ENCODE assay signal across 28 cellular contexts in the genomic region with DNA sequence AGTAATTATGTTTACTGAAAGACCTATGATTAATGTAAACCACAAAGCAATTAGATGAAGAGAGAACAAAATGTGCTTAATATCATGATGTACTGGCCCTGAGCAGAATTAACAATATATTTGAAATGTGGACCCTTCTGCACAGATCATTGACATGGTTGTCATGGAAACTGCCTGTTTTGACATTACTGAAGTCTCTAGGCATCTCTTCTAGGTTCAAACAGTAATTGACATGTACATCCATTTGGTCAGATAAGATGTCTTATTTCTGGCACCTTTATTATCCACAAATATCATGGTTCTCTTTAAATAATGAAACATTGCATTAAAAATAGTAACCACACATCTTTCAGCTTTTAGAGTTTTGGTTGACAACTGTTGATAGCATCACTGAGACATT.
"Had no signal": no experiment of that assay in that cellular context is flagged by ENCODE, and none has a peak within 500 bp of the region (broad histone marks: within the 10 kb centered on the region; RNA-seq: fewer than 3 reads in every experiment).

No MANE protein-coding gene starts in this region.

- H3K27me3 Mint-ChIP-seq: dendritic cell treated with granulocyte-macrophage colony-stimulating factor and Interleukin-4, amounts not matched to agents 40 ng/mL and 50 ng/mL, for 4 days; effector memory CD8-positive, alpha-beta T cell; naive B cell; naive thymus-derived CD8-positive, alpha-beta T cell had no signal

- FAIRE-seq: endometrium, islet of Langerhans, keratinocyte had no signal

- H3K9me3 ChIP-seq: esophagus squamous epithelium, gastrocnemius medialis, left lung, lower lobe of right lung, mucosa of descending colon had no signal

- H3K36me3 ChIP-seq: esophagus squamous epithelium, gastrocnemius medialis, heart right ventricle, left lung, lower lobe of right lung had no signal

- H3K4me3 ChIP-seq: esophagus squamous epithelium, gastrocnemius medialis, heart right ventricle, left lung, lower lobe of right lung, mucosa of descending colon had no signal

- H3K4me1 ChIP-seq: esophagus squamous epithelium, gastrocnemius medialis, heart right ventricle, left lung, lower lobe of right lung had no signal

- DNase-seq: cortex of kidney; effector CD8-positive, alpha-beta T cell; effector memory CD8-positive, alpha-beta T cell; endodermal cell; erythroblast; esophagus squamous epithelium; foreskin fibroblast; foreskin melanocyte; gastrocnemius medialis; glutamatergic neuron; head of caudate nucleus; heart right ventricle; hippocampal formation; left cardiac atrium; left lung; left ventricle myocardium superior; lower lobe of right lung; mesenchymal stem cell; mucosa of descending colon; naive B cell; naive thymus-derived CD8-positive, alpha-beta T cell had no signal

- H3K27ac Mint-ChIP-seq: dendritic cell treated with granulocyte-macrophage colony-stimulating factor and Interleukin-4, amounts not matched to agents 40 ng/mL and 50 ng/mL, for 4 days; effector memory CD8-positive, alpha-beta T cell; endodermal cell; mesothelial cell of epicardium; naive B cell; naive thymus-derived CD8-positive, alpha-beta T cell had no signal

- H3K27me3 ChIP-seq: esophagus squamous epithelium, gastrocnemius medialis, heart right ventricle, left lung had no signal

- H3K36me3 Mint-ChIP-seq: mesothelial cell of epicardium; naive B cell; naive thymus-derived CD8-positive, alpha-beta T cell had no signal

- H3K27ac ChIP-seq: epithelial cell of prostate, esophagus squamous epithelium, gastrocnemius medialis, heart right ventricle, left lung, lower lobe of right lung had no signal

- ATAC-seq: effector memory CD8-positive, alpha-beta T cell; esophagus mucosa; gastrocnemius medialis; heart right ventricle; left cardiac atrium; left lung; left ventricle myocardium superior; lower lobe of right lung; mucosa of descending colon; naive thymus-derived CD8-positive, alpha-beta T cell had no signal

- H3K4me3 Mint-ChIP-seq: dendritic cell treated with granulocyte-macrophage colony-stimulating factor and Interleukin-4, amounts not matched to agents 40 ng/mL and 50 ng/mL, for 4 days; effector memory CD8-positive, alpha-beta T cell; endodermal cell; mesothelial cell of epicardium; naive B cell; naive thymus-derived CD8-positive, alpha-beta T cell had no signal

- H3K4me1 Mint-ChIP-seq: mesothelial cell of epicardium; naive B cell; naive thymus-derived CD8-positive, alpha-beta T cell had no signal

- H3K9me3 Mint-ChIP-seq: mesothelial cell of epicardium had no signal
